In the genomic region with DNA sequence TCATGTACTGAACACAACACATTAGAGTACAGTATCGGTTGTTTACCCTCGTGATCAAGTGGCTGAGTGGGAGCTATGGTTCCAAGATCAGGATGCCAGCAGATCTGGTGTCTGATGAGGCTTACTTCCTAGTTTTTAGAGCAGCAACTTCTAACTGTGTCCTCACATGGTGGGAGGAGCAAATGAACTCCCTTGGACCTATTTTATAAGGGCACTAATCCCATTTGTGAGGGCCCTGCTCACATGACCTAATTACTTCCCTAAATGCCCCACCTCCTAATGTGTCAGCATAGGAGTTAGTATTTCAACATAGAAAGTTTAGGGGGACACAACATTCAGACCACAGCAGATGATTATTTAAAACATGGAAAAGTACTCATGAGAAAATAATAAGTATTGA, we compare ENCODE assay signal across 13 cellular contexts.
A peak's percentile ranks its signal among the peaks of the same experiment; 100 is the strongest.
DNase-seq lines count a peak whose midpoint lies in the region; ATAC-seq, FAIRE-seq and TF ChIP-seq lines count a peak whose summit lies in the region.
"Had no signal": no experiment of that assay in that cellular context is flagged by ENCODE, and none has a peak within 500 bp of the region (broad histone marks: within the 10 kb centered on the region; RNA-seq: fewer than 3 reads in every experiment).

No MANE protein-coding gene starts in this region.

- no peak for FAIRE-seq in RCC 7860 (lab: Jason Lieb, UNC)
- FAIRE-seq: bronchial epithelial cell had no signal

- no peak for DNase-seq in activated naive CD8-positive, alpha-beta T cell treated with anti-CD3 and anti-CD28 coated beads for 36 hours
- DNase-seq in MM.1S, result no peak
- DNase-seq in activated naive CD8-positive, alpha-beta T cell treated with anti-CD3 and anti-CD28 coated beads, Interleukin-2, amount 50 U/mL, for 24 hours, result no peak
- DNase-seq in DMS79 treated with DMSO at 0.1 percent for 48 hours (lab: John Stamatoyannopoulos, UW), result no peak
- no peak for DNase-seq in RCC 7860 (ENCODE audit: low spot score)
- DNase-seq: activated effector memory CD4-positive, alpha-beta T cell treated with anti-CD3 and anti-CD28 coated beads, Interleukin-2, amount 50 U/mL, for 16 hours; DND-41; NCI-H1105; stimulated activated CD8-positive, alpha-beta memory T cell treated with anti-CD3 and anti-CD28 coated beads, Interleukin-4, amount 100 ng/mL, for 48 hours had no signal

- no peak overlapping the region for H3K27ac ChIP-seq in MM.1S (ENCODE audit: low read length)

- H3K9me2 ChIP-seq in MM.1S (replicated peaks; ENCODE audit: insufficient read depth, low read length), result no peaks in the 10 kb centered on the region

- H3F3A ChIP-seq in MM.1S (ENCODE audit: insufficient read depth, low read length), result no peaks in the 10 kb centered on the region

- H3K27me3 ChIP-seq in MM.1S (replicated peaks; ENCODE audit: insufficient read depth, low read length) (no peaks in the 10 kb centered on the region), skeletal muscle satellite cell (ENCODE audit: control insufficient read depth, insufficient read depth, low read length) (no peaks in the 10 kb centered on the region)

- no peaks in the 10 kb centered on the region for H3K36me3 ChIP-seq in MM.1S (replicated peaks; ENCODE audit: insufficient read depth, low read length)
- H3K36me3 ChIP-seq in skeletal muscle satellite cell (ENCODE audit: insufficient read depth, low read length), result peaks cover 9% of the 10 kb centered on the region

- H3K4me3 ChIP-seq in MM.1S (ENCODE audit: low read length) (no peak overlapping the region), skeletal muscle satellite cell (ENCODE audit: low read length) (no peak overlapping the region)

- H2AFZ ChIP-seq in MM.1S (ENCODE audit: low read length), result no peak overlapping the region

- H3K9ac ChIP-seq in MM.1S (ENCODE audit: low read length), result no peak overlapping the region
- H3K9ac ChIP-seq in skeletal muscle satellite cell (ENCODE audit: low read depth, low read length), result peak overlapping the region; percentile 74

- ATAC-seq in activated naive CD8-positive, alpha-beta T cell treated with anti-CD3 and anti-CD28 coated beads, Interleukin-2, amount 50 U/mL, for 24 hours, result no peak
- ATAC-seq in GM21515 (IDR thresholded peaks at IDR 0.05; ENCODE audit: unreplicated experiment), result no peak

- H3K4me2 ChIP-seq in MM.1S (ENCODE audit: low read depth, low read length) (0 out of 2 replicates have a peak overlapping the region, but pooled peaks have one; percentile 46), skeletal muscle satellite cell (ENCODE audit: low read length) (peak overlapping the region; percentile 70)

- TF ChIP-seq CTCF in MM.1S (IDR thresholded peaks at IDR 0.05; ENCODE audit: low read length), result no peak

- H3K4me3 Mint-ChIP-seq in activated naive CD8-positive, alpha-beta T cell, result peak overlapping the region; percentile 73
- no peak overlapping the region for H3K4me3 Mint-ChIP-seq in activated naive CD8-positive, alpha-beta T cell treated with anti-CD3 and anti-CD28 coated beads for 36 hours
- H3K4me3 Mint-ChIP-seq in activated naive CD8-positive, alpha-beta T cell treated with anti-CD3 and anti-CD28 coated beads, Interleukin-2, amount 50 U/mL, for 24 hours, result peak overlapping the region; percentile 71

- peaks cover 32% of the 10 kb centered on the region for H3K27me3 Mint-ChIP-seq in activated naive CD8-positive, alpha-beta T cell
- peaks cover 72% of the 10 kb centered on the region for H3K27me3 Mint-ChIP-seq in activated naive CD8-positive, alpha-beta T cell treated with anti-CD3 and anti-CD28 coated beads for 36 hours
- peaks cover 41% of the 10 kb centered on the region for H3K27me3 Mint-ChIP-seq in activated naive CD8-positive, alpha-beta T cell treated with anti-CD3 and anti-CD28 coated beads, Interleukin-2, amount 50 U/mL, for 24 hours

- H3K79me2 ChIP-seq in MM.1S (ENCODE audit: low read length), result no peaks in the 10 kb centered on the region

- H3K4me1 ChIP-seq in MM.1S (ENCODE audit: low read length), result no peaks in the 10 kb centered on the region
- H3K4me1 ChIP-seq in skeletal muscle satellite cell (ENCODE audit: control insufficient read depth, insufficient read depth, low read length), result peaks cover 16% of the 10 kb centered on the region

- peaks cover 11% of the 10 kb centered on the region for H3K4me1 Mint-ChIP-seq in activated naive CD8-positive, alpha-beta T cell (ENCODE audit: low read depth)
- peaks cover 15% of the 10 kb centered on the region for H3K4me1 Mint-ChIP-seq in activated naive CD8-positive, alpha-beta T cell treated with anti-CD3 and anti-CD28 coated beads for 36 hours
- H3K4me1 Mint-ChIP-seq in activated naive CD8-positive, alpha-beta T cell treated with anti-CD3 and anti-CD28 coated beads, Interleukin-2, amount 50 U/mL, for 24 hours, result peaks cover 27% of the 10 kb centered on the region

- peaks cover 10% of the 10 kb centered on the region for H3K9me3 Mint-ChIP-seq in activated naive CD8-positive, alpha-beta T cell (ENCODE audit: low read depth)
- H3K9me3 Mint-ChIP-seq in activated naive CD8-positive, alpha-beta T cell treated with anti-CD3 and anti-CD28 coated beads for 36 hours, result peaks cover 9% of the 10 kb centered on the region
- peaks cover 5% of the 10 kb centered on the region for H3K9me3 Mint-ChIP-seq in activated naive CD8-positive, alpha-beta T cell treated with anti-CD3 and anti-CD28 coated beads, Interleukin-2, amount 50 U/mL, for 24 hours

- peaks cover 11% of the 10 kb centered on the region for H3K36me3 Mint-ChIP-seq in activated naive CD8-positive, alpha-beta T cell
- peaks cover 5% of the 10 kb centered on the region for H3K36me3 Mint-ChIP-seq in activated naive CD8-positive, alpha-beta T cell treated with anti-CD3 and anti-CD28 coated beads for 36 hours
- H3K36me3 Mint-ChIP-seq in activated naive CD8-positive, alpha-beta T cell treated with anti-CD3 and anti-CD28 coated beads, Interleukin-2, amount 50 U/mL, for 24 hours (ENCODE audit: low read depth), result peaks cover 4% of the 10 kb centered on the region

- H3K9me3 ChIP-seq in MM.1S (replicated peaks; ENCODE audit: insufficient read depth, low read length), result no peaks in the 10 kb centered on the region
- peaks cover 6% of the 10 kb centered on the region for H3K9me3 ChIP-seq in skeletal muscle satellite cell (replicated peaks; ENCODE audit: low read length)

- no peak overlapping the region for H3K27ac Mint-ChIP-seq in activated naive CD8-positive, alpha-beta T cell
- no peak overlapping the region for H3K27ac Mint-ChIP-seq in activated naive CD8-positive, alpha-beta T cell treated with anti-CD3 and anti-CD28 coated beads for 36 hours
- H3K27ac Mint-ChIP-seq in activated naive CD8-positive, alpha-beta T cell treated with anti-CD3 and anti-CD28 coated beads, Interleukin-2, amount 50 U/mL, for 24 hours, result no peak overlapping the region

- H4K20me1 ChIP-seq in MM.1S (ENCODE audit: insufficient read depth, low read length), result no peaks in the 10 kb centered on the region
